Comparison of ENCODE assay signal across 12 cellular contexts in the genomic region with DNA sequence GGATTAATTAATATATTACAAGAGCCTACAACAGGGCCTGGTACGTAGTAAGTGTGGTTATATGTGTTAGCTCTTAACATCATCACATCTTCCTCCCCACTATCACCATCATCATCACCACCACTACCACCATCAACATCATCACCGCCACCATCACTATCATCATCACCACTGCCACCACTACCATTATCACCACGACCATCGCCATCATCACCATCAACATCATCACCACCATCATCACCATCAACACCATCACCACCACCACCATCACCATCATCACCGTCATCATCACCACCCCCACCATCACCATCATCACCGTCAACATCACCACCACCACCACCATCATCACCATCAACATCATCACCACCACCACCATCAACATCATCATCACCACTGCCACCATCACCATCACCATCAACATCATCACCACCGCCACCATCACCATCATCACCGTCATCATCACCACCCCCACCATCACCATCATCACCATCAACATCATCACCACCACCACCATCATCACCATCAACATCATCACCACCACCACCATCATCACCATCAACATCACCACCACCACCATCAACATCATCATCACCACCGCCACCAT.
"Had no signal": no experiment of that assay in that cellular context is flagged by ENCODE, and none has a peak within 500 bp of the region (broad histone marks: within the 10 kb centered on the region; RNA-seq: fewer than 3 reads in every experiment).

No MANE protein-coding gene starts in this region.

- H3K27me3 Mint-ChIP-seq: effector memory CD8-positive, alpha-beta T cell had no signal

- H3K4me3 ChIP-seq: gastroesophageal sphincter, left ventricle myocardium inferior had no signal

- H3K27ac Mint-ChIP-seq: activated CD4-positive, alpha-beta memory T cell treated with anti-CD3 and anti-CD28 coated beads for 36 hours; effector memory CD8-positive, alpha-beta T cell; stimulated activated effector memory CD8-positive, alpha-beta T cell treated with anti-CD3 and anti-CD28 coated beads, Interleukin-12 subunit alpha, Interleukin-12 subunit beta, amount 100 ng/mL, for 72 hours; type B pancreatic cell had no signal

- H3K36me3 ChIP-seq: gastroesophageal sphincter, left ventricle myocardium inferior had no signal

- ATAC-seq: effector memory CD8-positive, alpha-beta T cell; stimulated activated effector memory CD8-positive, alpha-beta T cell treated with anti-CD3 and anti-CD28 coated beads, Interleukin-12 subunit alpha, Interleukin-12 subunit beta, amount 100 ng/mL, for 72 hours had no signal

- DNase-seq: activated CD4-positive, alpha-beta memory T cell treated with anti-CD3 and anti-CD28 coated beads for 36 hours; activated CD4-positive, CD25-positive, alpha-beta regulatory T cell treated with anti-CD3 and anti-CD28 coated beads, Interleukin-2, amount 50 U/mL, for 72 hours; effector memory CD8-positive, alpha-beta T cell; kidney; left ventricle myocardium inferior; mesendoderm; small intestine had no signal

- H3K27me3 ChIP-seq: gastroesophageal sphincter had no signal

- H3K9me3 ChIP-seq: gastroesophageal sphincter had no signal

- H3K27ac ChIP-seq: left ventricle myocardium inferior, parathyroid adenoma had no signal

- H3K9me3 Mint-ChIP-seq: type B pancreatic cell had no signal

- H3K4me3 Mint-ChIP-seq: activated CD4-positive, alpha-beta memory T cell treated with anti-CD3 and anti-CD28 coated beads for 36 hours; effector memory CD8-positive, alpha-beta T cell; neural crest cell; stimulated activated effector memory CD8-positive, alpha-beta T cell treated with anti-CD3 and anti-CD28 coated beads, Interleukin-12 subunit alpha, Interleukin-12 subunit beta, amount 100 ng/mL, for 72 hours; type B pancreatic cell had no signal

- H3K4me1 Mint-ChIP-seq: neural crest cell had no signal

- H3K4me1 ChIP-seq: left ventricle myocardium inferior, parathyroid adenoma had no signal

- H3K36me3 Mint-ChIP-seq: activated CD4-positive, alpha-beta memory T cell treated with anti-CD3 and anti-CD28 coated beads for 36 hours; stimulated activated effector memory CD8-positive, alpha-beta T cell treated with anti-CD3 and anti-CD28 coated beads, Interleukin-12 subunit alpha, Interleukin-12 subunit beta, amount 100 ng/mL, for 72 hours; type B pancreatic cell had no signal

- FAIRE-seq: kidney, small intestine had no signal
